12 cellular contexts compared by ENCODE assay signal in the genomic region with DNA sequence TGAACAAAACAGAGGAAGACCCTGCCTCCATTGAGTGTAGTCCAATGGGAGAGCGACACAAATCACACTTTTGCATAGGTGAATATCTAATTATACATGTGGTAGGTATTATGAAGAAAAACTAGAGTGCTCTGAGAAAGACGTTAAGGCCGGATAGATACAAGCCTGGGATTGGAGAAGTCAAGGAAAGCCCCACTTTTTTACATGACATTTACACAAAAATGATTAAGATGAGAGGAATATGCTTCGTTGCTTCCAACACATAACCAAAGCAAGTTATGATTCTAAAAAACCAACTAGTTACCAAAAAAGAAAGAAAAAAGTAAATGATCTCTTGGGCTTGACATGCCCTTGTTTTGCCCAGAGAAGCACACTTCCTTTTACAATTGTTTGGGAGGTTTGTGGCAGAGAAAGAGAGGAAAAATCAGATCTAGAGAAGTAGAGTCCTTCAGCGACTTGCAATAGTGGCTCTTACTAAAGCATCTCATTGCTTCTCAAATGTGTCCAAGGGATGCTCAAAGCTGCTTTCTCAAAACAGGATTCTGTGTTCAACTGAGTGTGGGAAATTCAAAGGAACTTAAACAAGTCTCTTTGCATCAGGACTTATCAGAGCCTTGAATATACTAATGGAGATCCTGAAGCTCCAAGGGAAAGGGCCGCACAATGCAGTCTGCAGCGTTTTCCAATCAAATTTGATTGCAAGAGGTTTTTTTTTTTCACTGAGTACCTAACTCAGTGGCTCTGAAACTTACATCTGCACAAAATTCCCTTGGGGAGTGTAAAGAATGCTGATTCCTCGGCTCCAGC. TPM values are rescaled to one million over a fixed set of nuclear protein-coding genes. Genes with fewer than 3 reads are reported as not detected.
DNase-seq lines count a peak whose midpoint lies in the region; ATAC-seq lines count a peak whose summit lies in the region.
"Had no signal": no experiment of that assay in that cellular context is flagged by ENCODE, and none has a peak within 500 bp of the region (broad histone marks: within the 10 kb centered on the region; RNA-seq: fewer than 3 reads in every experiment).

No MANE protein-coding gene starts in this region.

- H3K27ac Mint-ChIP-seq in T-cell: peak overlapping the region; percentile 95
- peak overlapping the region; percentile 89 for H3K27ac Mint-ChIP-seq in stimulated activated naive B cell treated with anti-CD40 and anti-IgM and Interleukin-4, amounts not matched to agents 10 μg/mL and 1 μg/mL and 100 μg/mL, for 72 hours
- H3K27ac Mint-ChIP-seq: nephron progenitor cell had no signal

- H3K9me3 Mint-ChIP-seq in activated T-cell treated with anti-CD3 and anti-CD28 coated beads, Interleukin-2, amount 50 U/mL, for 4 hours: no peaks in the 10 kb centered on the region
- H3K9me3 Mint-ChIP-seq in T-cell: no peaks in the 10 kb centered on the region
- no peaks in the 10 kb centered on the region for H3K9me3 Mint-ChIP-seq in stimulated activated naive B cell treated with anti-CD40 and anti-IgM and Interleukin-4, amounts not matched to agents 10 μg/mL and 1 μg/mL and 100 μg/mL, for 72 hours
- H3K9me3 Mint-ChIP-seq: nephron progenitor cell had no signal

- no peak overlapping the region for H4K5ac ChIP-seq in mesendoderm (ENCODE audit: low read length)

- no peak overlapping the region for H3K4me3 ChIP-seq in mesenchymal stem cell (ENCODE audit: insufficient read depth in 1 of 2, low read depth in 1 of 2, low read length in 2 of 2)
- H3K4me3 ChIP-seq in mesendoderm (ENCODE audit: low read length): no peak overlapping the region

- peaks cover 97% of the 10 kb centered on the region for H3K4me1 Mint-ChIP-seq in activated T-cell treated with anti-CD3 and anti-CD28 coated beads, Interleukin-2, amount 50 U/mL, for 4 hours (ENCODE audit: low read depth)
- H3K4me1 Mint-ChIP-seq in T-cell: peaks cover 98 to 100% (median 99%) of the 10 kb centered on the region in 3 donors
- H3K4me1 Mint-ChIP-seq in stimulated activated naive B cell treated with anti-CD40 and anti-IgM and Interleukin-4, amounts not matched to agents 10 μg/mL and 1 μg/mL and 100 μg/mL, for 72 hours: peaks cover 71 to 96% of the 10 kb centered on the region in 2 donors

- DNase-seq in activated T-cell treated with anti-CD3 and anti-CD28 coated beads, Interleukin-2, amount 50 U/mL, for 4 hours: no peak
- DNase-seq in activated T-cell treated with anti-CD3 and anti-CD28 coated beads, Interleukin-2, amount 50 U/mL, for 48 hours: no peak
- DNase-seq in T-cell (no peak), NCI-H2107 (lab: John Stamatoyannopoulos, UW) (no peak), mesenchymal stem cell (no peak), mesendoderm (no peak)
- DNase-seq in stimulated activated naive B cell treated with anti-CD40 and anti-IgM and Interleukin-4, amounts not matched to agents 10 μg/mL and 1 μg/mL and 100 μg/mL, for 72 hours: no peak
- DNase-seq: foreskin melanocyte, NCI-H187, nephron progenitor cell, T1000 had no signal

- H3K23ac ChIP-seq in mesenchymal stem cell (ENCODE audit: low read length in 2 of 2) (no peak overlapping the region), mesendoderm (ENCODE audit: low read length) (no peak overlapping the region)

- POLR2A ChIA-PET in T-cell (lab: Charles Lee): interaction anchor here (0.7 to 1.1 kb wide), 2 partner anchors 19 to 107 kb away, joined by 3 read pairs; no protein-coding TSS in a partner anchor

- H4K8ac ChIP-seq in mesenchymal stem cell (ENCODE audit: low read length) (no peak overlapping the region), mesendoderm (ENCODE audit: low read depth, low read length) (no peak overlapping the region)

- H3K4ac ChIP-seq in mesenchymal stem cell (ENCODE audit: low read depth in 1 of 2, low read length in 2 of 2) (no peak overlapping the region), mesendoderm (ENCODE audit: low read depth, low read length) (no peak overlapping the region)

- no peak overlapping the region for H2BK12ac ChIP-seq in mesenchymal stem cell (ENCODE audit: low read length in 2 of 2)

- no peaks in the 10 kb centered on the region for H3K36me3 ChIP-seq in mesenchymal stem cell (ENCODE audit: control insufficient read depth in 1 of 2, insufficient read depth in 2 of 2, low read depth in 1 of 2, low read length in 2 of 2)
- H3K36me3 ChIP-seq in mesendoderm (ENCODE audit: control insufficient read depth, insufficient read depth, low read length): no peaks in the 10 kb centered on the region

- H3K9me3 ChIP-seq in mesenchymal stem cell (ENCODE audit: control insufficient read depth, low read length): no peaks in the 10 kb centered on the region

- H2BK120ac ChIP-seq in mesenchymal stem cell (ENCODE audit: low read depth, low read length) (no peak overlapping the region), mesendoderm (ENCODE audit: low read depth, low read length) (no peak overlapping the region)

- H3K27me3 Mint-ChIP-seq in activated T-cell treated with anti-CD3 and anti-CD28 coated beads, Interleukin-2, amount 50 U/mL, for 4 hours (ENCODE audit: low read depth): no peaks in the 10 kb centered on the region
- no peaks in the 10 kb centered on the region for H3K27me3 Mint-ChIP-seq in T-cell
- H3K27me3 Mint-ChIP-seq in stimulated activated naive B cell treated with anti-CD40 and anti-IgM and Interleukin-4, amounts not matched to agents 10 μg/mL and 1 μg/mL and 100 μg/mL, for 72 hours: no peaks in the 10 kb centered on the region

- CTCF ChIA-PET in T-cell (lab: Charles Lee): interaction anchor here (0.7 to 1.5 kb wide), 4 partner anchors 317 to 561 kb away, joined by 3 read pairs; no protein-coding TSS in a partner anchor

- no peak overlapping the region for H2AFZ ChIP-seq in mesenchymal stem cell (ENCODE audit: low read depth, low read length)

- H2BK15ac ChIP-seq in mesenchymal stem cell (ENCODE audit: low read depth, poor library complexity, severe bottlenecking): no peak overlapping the region
- H2BK15ac ChIP-seq in mesendoderm (replicated peaks; ENCODE audit: low read depth): no peak overlapping the region

- peaks cover 2% of the 10 kb centered on the region for H3K4me1 ChIP-seq in mesenchymal stem cell (ENCODE audit: control insufficient read depth, insufficient read depth, low read depth, low read length)
- peaks cover 13% of the 10 kb centered on the region for H3K4me1 ChIP-seq in mesendoderm (ENCODE audit: control insufficient read depth, low read depth, low read length)

- H3K56ac ChIP-seq in mesendoderm (ENCODE audit: low read length): no peak overlapping the region

- H3K9ac ChIP-seq in mesenchymal stem cell (ENCODE audit: low read length): no peak overlapping the region
- H3K9ac ChIP-seq in mesendoderm (ENCODE audit: low read length): no peak overlapping the region

- H3K79me1 ChIP-seq in mesenchymal stem cell (replicated peaks; ENCODE audit: low read length, poor library complexity, severe bottlenecking) (no peaks in the 10 kb centered on the region), mesendoderm (ENCODE audit: low read length) (no peaks in the 10 kb centered on the region)

- H3K27ac ChIP-seq in mesenchymal stem cell (ENCODE audit: low read length, poor library complexity, severe bottlenecking): no peak overlapping the region
- H3K27ac ChIP-seq in mesendoderm (ENCODE audit: low read depth, low read length): no peak overlapping the region

- H3K4me3 Mint-ChIP-seq in activated T-cell treated with anti-CD3 and anti-CD28 coated beads, Interleukin-2, amount 50 U/mL, for 4 hours: peak overlapping the region; percentile 3
- peak overlapping the region; percentile 3 to 82 (median 13) for H3K4me3 Mint-ChIP-seq in T-cell
- peak overlapping the region; percentile 45 to 80 for H3K4me3 Mint-ChIP-seq in stimulated activated naive B cell treated with anti-CD40 and anti-IgM and Interleukin-4, amounts not matched to agents 10 μg/mL and 1 μg/mL and 100 μg/mL, for 72 hours
- H3K4me3 Mint-ChIP-seq: nephron progenitor cell had no signal

- H3K27me3 ChIP-seq in mesenchymal stem cell (ENCODE audit: control insufficient read depth in 1 of 2, insufficient read depth in 1 of 2, low read length in 2 of 2) (no peaks in the 10 kb centered on the region), mesendoderm (ENCODE audit: insufficient read depth, low read length, poor library complexity) (no peaks in the 10 kb centered on the region)

- no peaks in the 10 kb centered on the region for H3K79me2 ChIP-seq in mesendoderm (ENCODE audit: control insufficient read depth, insufficient read depth, low read length)

- no peak overlapping the region for H3K14ac ChIP-seq in mesenchymal stem cell (ENCODE audit: low read length in 2 of 2)

- H2BK5ac ChIP-seq in mesenchymal stem cell (ENCODE audit: low read depth, low read length, poor library complexity, severe bottlenecking) (no peak overlapping the region), mesendoderm (ENCODE audit: low read length) (no peak overlapping the region)

- H3K18ac ChIP-seq in mesenchymal stem cell (ENCODE audit: low read depth in 1 of 2, low read length in 2 of 2): peak overlapping the region in 1 of 2 experiments; percentile 68
- H3K18ac ChIP-seq in mesendoderm (ENCODE audit: low read length): no peak overlapping the region

- H4K91ac ChIP-seq in mesenchymal stem cell (ENCODE audit: low read length): no peak overlapping the region

- 88% methylated on average over 3 of the region's 8 CpGs for WGBS in mesenchymal stem cell
- WGBS in mesendoderm (ENCODE audit: extremely low coverage, insufficient coverage, low lambda C conversion rate): no CpG with 5 or more reads among the region's 8 CpGs

- H3K4me2 ChIP-seq in mesenchymal stem cell (ENCODE audit: low read length, poor library complexity, severe bottlenecking): no peak overlapping the region
- no peak overlapping the region for H3K4me2 ChIP-seq in mesendoderm (ENCODE audit: low read length)

- no peak overlapping the region for H2AK5ac ChIP-seq in mesenchymal stem cell (ENCODE audit: low read length, severe bottlenecking)
- H2AK5ac ChIP-seq in mesendoderm (ENCODE audit: low read length): no peak overlapping the region

- peak in 1 of 2 donors; percentile 8 for ATAC-seq in activated T-cell treated with anti-CD3 and anti-CD28 coated beads, Interleukin-2, amount 50 U/mL, for 4 hours
- peak; percentile 35 for ATAC-seq in HG02852 (IDR thresholded peaks at IDR 0.05; ENCODE audit: unreplicated experiment)
- no peak for ATAC-seq in T-cell (replicated peaks in 1 of 4)
- peak; percentile 63 to 64 for ATAC-seq in stimulated activated naive B cell treated with anti-CD40 and anti-IgM and Interleukin-4, amounts not matched to agents 10 μg/mL and 1 μg/mL and 100 μg/mL, for 72 hours (replicated peaks)

- peaks cover 5% of the 10 kb centered on the region for H3K36me3 Mint-ChIP-seq in activated T-cell treated with anti-CD3 and anti-CD28 coated beads, Interleukin-2, amount 50 U/mL, for 4 hours (ENCODE audit: insufficient read depth)
- no peaks in the 10 kb centered on the region for H3K36me3 Mint-ChIP-seq in T-cell
- H3K36me3 Mint-ChIP-seq in stimulated activated naive B cell treated with anti-CD40 and anti-IgM and Interleukin-4, amounts not matched to agents 10 μg/mL and 1 μg/mL and 100 μg/mL, for 72 hours: peaks cover 10 to 26% of the 10 kb centered on the region in 2 donors

RNA-seq across cellular contexts. Expression of gene FLI1, which starts 38.8 kb away (rescaled TPM):
- total RNA-seq in activated T-cell treated with anti-CD3 and anti-CD28 coated beads, Interleukin-2, amount 50 U/mL, for 4 hours: 10 to 100 TPM; 18.1 to 22.7 (median 21.7) TPM
- total RNA-seq in T-cell: 100 to 1,000 TPM in 2 of 5 donors, 10 to 100 TPM in 3; 87.0 to 114 (median 94.6) TPM
- polyA plus RNA-seq in mesenchymal stem cell (2013, experiment 1 of 2): 12.2 TPM
- polyA plus RNA-seq in mesenchymal stem cell (2013, experiment 2 of 2): 12.6 TPM
- polyA plus RNA-seq in mesendoderm (2013, experiment 1 of 2): 0.21 TPM
- 0.25 TPM for polyA plus RNA-seq in mesendoderm (2013, experiment 2 of 2)

Comparison
In these comparisons a context has a peak if more than half of its experiments do, and no peak if none do; other contexts are left out.
1. ATAC-seq: peak in HG02852 (single experiment) and stimulated activated naive B cell treated with anti-CD40 and anti-IgM and Interleukin-4, amounts not matched to agents 10 μg/mL and 1 μg/mL and 100 μg/mL, for 72 hours (2 of 2); none in T-cell (0 of 4).
2. H3K4me3 Mint-ChIP-seq: peak in every context shown above with its lines; median percentile 62 in stimulated activated naive B cell treated with anti-CD40 and anti-IgM and Interleukin-4, amounts not matched to agents 10 μg/mL and 1 μg/mL and 100 μg/mL, for 72 hours; 13 in T-cell; 3 in activated T-cell treated with anti-CD3 and anti-CD28 coated beads, Interleukin-2, amount 50 U/mL, for 4 hours.